ENCODE assay signal across 8 cellular contexts in genomic region chr2:230226090-230226551, GRCh38. TPM values are rescaled to one million over a fixed set of nuclear protein-coding genes. Genes with fewer than 3 reads are reported as not detected.
DNase-seq lines count a peak whose midpoint lies in the region; ATAC-seq and TF ChIP-seq lines count a peak whose summit lies in the region.

No MANE protein-coding gene starts in this region.

- H3K4me1 Mint-ChIP-seq in natural killer cell treated with Interleukin-12 subunit alpha and Interleukin-12 subunit beta and Interleukin-15 and Interleukin-18, amount 100 ng/mL, for 72 hours (ENCODE audit: low read depth in 2 of 2) = peaks cover 62 to 70% of the 10 kb centered on the region in 2 donors

- TF ChIP-seq CTCF in dorsolateral prefrontal cortex (IDR thresholded peaks at IDR 0.05 in 54 of 56, conservative IDR thresholded peaks at IDR 0.05 in 2 of 56; ENCODE audit: low read depth in 1 of 56, partially characterized antibody in 56 of 56) = no peak

- H3K27ac Mint-ChIP-seq in natural killer cell treated with Interleukin-12 subunit alpha and Interleukin-12 subunit beta and Interleukin-15 and Interleukin-18, amount 100 ng/mL, for 72 hours = peak overlapping the region; percentile 98 to 99

- no peaks in the 10 kb centered on the region for H3K27me3 ChIP-seq in dorsolateral prefrontal cortex

- H3K4me3 ChIP-seq in dorsolateral prefrontal cortex = peak overlapping the region in 2 of 59 donors; percentile 14 to 17

- intact Hi-C loops in dorsolateral prefrontal cortex (cut with DNase I) = no loop called here

- H3K9me3 Mint-ChIP-seq in natural killer cell treated with Interleukin-12 subunit alpha and Interleukin-12 subunit beta and Interleukin-15 and Interleukin-18, amount 100 ng/mL, for 72 hours = peaks cover 10% of the 10 kb centered on the region

- peak; percentile 64 for DNase-seq in RPMI8226
- DNase-seq in natural killer cell treated with Interleukin-12 subunit alpha and Interleukin-12 subunit beta and Interleukin-15 and Interleukin-18, amount 100 ng/mL, for 72 hours (ENCODE audit: low spot score) = no peak
- no peak for DNase-seq in H4 (ENCODE audit: low spot score)
- no peak for DNase-seq in foreskin melanocyte
- no peak for DNase-seq in NCI-H1694 (lab: John Stamatoyannopoulos, UW)
- no peak for DNase-seq in dorsolateral prefrontal cortex

- H3K36me3 Mint-ChIP-seq in natural killer cell treated with Interleukin-12 subunit alpha and Interleukin-12 subunit beta and Interleukin-15 and Interleukin-18, amount 100 ng/mL, for 72 hours = peaks cover 15% of the 10 kb centered on the region

- H3K27ac ChIP-seq in dorsolateral prefrontal cortex = peak overlapping the region in 6 of 59 donors; percentile 13 to 71 (median 42)

- H3K27me3 Mint-ChIP-seq in natural killer cell treated with Interleukin-12 subunit alpha and Interleukin-12 subunit beta and Interleukin-15 and Interleukin-18, amount 100 ng/mL, for 72 hours = no peaks in the 10 kb centered on the region

- ATAC-seq in GM19035 (IDR thresholded peaks at IDR 0.05; ENCODE audit: unreplicated experiment) (peak; percentile 65), HG02885 (IDR thresholded peaks at IDR 0.05; ENCODE audit: poor library complexity, unreplicated experiment) (peak; percentile 78)
- ATAC-seq in natural killer cell treated with Interleukin-12 subunit alpha and Interleukin-12 subunit beta and Interleukin-15 and Interleukin-18, amount 100 ng/mL, for 72 hours = peak; percentile 25 to 43

- H3K4me3 Mint-ChIP-seq in natural killer cell treated with Interleukin-12 subunit alpha and Interleukin-12 subunit beta and Interleukin-15 and Interleukin-18, amount 100 ng/mL, for 72 hours = peak overlapping the region; percentile 97

RNA-seq across cellular contexts. Expression of gene SP140, which starts 0.6 kb away (rescaled TPM):
- 10 to 100 TPM; 55.3 to 67.9 TPM for total RNA-seq in natural killer cell treated with Interleukin-12 subunit alpha and Interleukin-12 subunit beta and Interleukin-15 and Interleukin-18, amount 100 ng/mL, for 72 hours
- 0.25 TPM in 1 of 2 replicates, not detected in the other for total RNA-seq in H4 (2014; rRNA removed; shearing (Covaris generic))
- 10 to 100 TPM in 5 of 120 experiments, 1 to 10 TPM in 115; 1.5 to 10.9 (median 4.5) TPM for total RNA-seq in dorsolateral prefrontal cortex

RNA-seq across cellular contexts. Expression of gene SP110, which starts 6.3 kb away (rescaled TPM):
- total RNA-seq in natural killer cell treated with Interleukin-12 subunit alpha and Interleukin-12 subunit beta and Interleukin-15 and Interleukin-18, amount 100 ng/mL, for 72 hours = 10 to 100 TPM; 71.5 to 85.8 TPM
- 23.7 and 26.3 TPM in 2 replicates for total RNA-seq in H4 (2014; rRNA removed; shearing (Covaris generic))
- total RNA-seq in dorsolateral prefrontal cortex = 10 to 100 TPM in 97 of 120 experiments, 1 to 10 TPM in 23; 5.3 to 34.8 (median 14.0) TPM

Comparison
In these comparisons a context has a peak if more than half of its experiments do, and no peak if none do; other contexts are left out.
1. RNA of gene SP140, which starts 0.6 kb away (total RNA-seq): 55.3 to 67.9 TPM in natural killer cell treated with Interleukin-12 subunit alpha and Interleukin-12 subunit beta and Interleukin-15 and Interleukin-18, amount 100 ng/mL, for 72 hours; 1.5 to 10.9 TPM in dorsolateral prefrontal cortex and 0.25 TPM in H4; every median in the first group is over 4 times any median in the second.
2. Peak in every context shown above with its lines, with median percentiles within 50 percentile points of each other: ATAC-seq.